In the genomic region with DNA sequence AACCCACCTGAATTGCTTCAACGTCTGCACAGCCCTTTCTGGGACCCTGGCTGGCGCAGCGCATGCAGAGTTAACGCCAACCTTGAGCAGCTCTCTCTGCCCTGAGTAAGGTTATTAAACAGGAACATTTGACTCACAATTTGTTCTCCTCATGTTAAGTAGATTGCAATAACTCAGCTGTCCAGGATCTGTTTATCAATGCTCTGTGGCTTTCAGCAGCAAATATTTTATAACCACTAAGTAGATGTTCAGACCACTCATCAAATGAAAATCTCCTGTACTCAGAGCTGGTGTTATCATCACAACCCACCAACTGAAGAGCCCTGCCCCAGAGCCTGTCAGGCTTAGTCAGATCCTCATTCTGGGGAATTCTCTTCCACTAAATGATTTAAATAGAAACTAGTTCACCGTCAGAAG, we compare ENCODE assay signal across 12 cellular contexts.
DNase-seq lines count a peak whose midpoint lies in the region; ATAC-seq and TF ChIP-seq lines count a peak whose summit lies in the region.
"Had no signal": no experiment of that assay in that cellular context is flagged by ENCODE, and none has a peak within 500 bp of the region (broad histone marks: within the 10 kb centered on the region; RNA-seq: fewer than 3 reads in every experiment).

No MANE protein-coding gene starts in this region.

- no peaks in the 10 kb centered on the region for H3K4me1 Mint-ChIP-seq in stimulated activated effector memory CD8-positive, alpha-beta T cell treated with anti-CD3 and anti-CD28 coated beads, Interleukin-12 subunit alpha, Interleukin-12 subunit beta, amount 100 ng/mL, for 72 hours

- CTCF ChIA-PET in SK-N-SH (lab: Yijun Ruan, JAX), result no interaction called here

- no peak overlapping the region for H3K4me3 Mint-ChIP-seq in stimulated activated effector memory CD8-positive, alpha-beta T cell treated with anti-CD3 and anti-CD28 coated beads, Interleukin-12 subunit alpha, Interleukin-12 subunit beta, amount 100 ng/mL, for 72 hours

- H3K27ac Mint-ChIP-seq in stimulated activated effector memory CD8-positive, alpha-beta T cell treated with anti-CD3 and anti-CD28 coated beads, Interleukin-12 subunit alpha, Interleukin-12 subunit beta, amount 100 ng/mL, for 72 hours, result no peak overlapping the region
- H3K27ac Mint-ChIP-seq: activated naive CD4-positive, alpha-beta T cell treated with anti-CD3 and anti-CD28 coated beads, Interleukin-2, amount 50 U/mL, for 72 hours had no signal

- POLR2A ChIA-PET in SK-N-SH (lab: Yijun Ruan, JAX), result no interaction called here

- H3K9me2 ChIP-seq in SK-N-SH, result no peaks in the 10 kb centered on the region

- H3K4me3 ChIP-seq in SK-N-SH (ENCODE audit: low read depth in 2 of 2, low read length in 1 of 2), result no peak overlapping the region
- no peak overlapping the region for H3K4me3 ChIP-seq in fibroblast of villous mesenchyme (ENCODE audit: low read depth, low read length)
- no peak overlapping the region for H3K4me3 ChIP-seq in uterus

- H3K9me3 Mint-ChIP-seq in stimulated activated effector memory CD8-positive, alpha-beta T cell treated with anti-CD3 and anti-CD28 coated beads, Interleukin-12 subunit alpha, Interleukin-12 subunit beta, amount 100 ng/mL, for 72 hours, result no peaks in the 10 kb centered on the region

- H3K4me1 ChIP-seq in SK-N-SH (ENCODE audit: control insufficient read depth in 1 of 2, insufficient read depth in 2 of 2, low read depth in 1 of 2, low read length in 1 of 2) (peaks cover 0 to 15% of the 10 kb centered on the region in 2 experiments; a peak in 2 of 4 replicates), uterus (no peaks in the 10 kb centered on the region)

- H3K27me3 ChIP-seq in SK-N-SH (ENCODE audit: insufficient read depth), result no peaks in the 10 kb centered on the region
- H3K27me3 ChIP-seq in uterus, result no peaks in the 10 kb centered on the region
- H3K27me3 ChIP-seq: neutrophil had no signal

- no peak for TF ChIP-seq RAD21 in SK-N-SH (IDR thresholded peaks at IDR 0.05; ENCODE audit: low read length)

- no peaks in the 10 kb centered on the region for H3K9me3 ChIP-seq in SK-N-SH
- H3K9me3 ChIP-seq in uterus, result no peaks in the 10 kb centered on the region
- H3K9me3 ChIP-seq: neutrophil had no signal

- H2AFZ ChIP-seq in SK-N-SH (ENCODE audit: low read depth), result no peak overlapping the region

- 53% methylated on average over 5 of the region's 5 CpGs for WGBS in SK-N-SH (ENCODE audit: low lambda C conversion rate)

- TF ChIP-seq EP300 in SK-N-SH (IDR thresholded peaks at IDR 0.05; ENCODE audit: borderline replicate concordance in 1 of 2, low read depth in 1 of 2, low read length in 1 of 2), result peak in 1 of 2 experiments; percentile 80; a peak in 2 of 4 replicates

- peak; percentile 28 to 38 for ATAC-seq in activated CD4-positive, CD25-positive, alpha-beta regulatory T cell treated with anti-CD3 and anti-CD28 coated beads, Interleukin-2, amount 50 U/mL, for 24 hours
- peak; percentile 34 for ATAC-seq in stimulated activated effector memory CD8-positive, alpha-beta T cell treated with anti-CD3 and anti-CD28 coated beads, Interleukin-12 subunit alpha, Interleukin-12 subunit beta, amount 100 ng/mL, for 72 hours
- ATAC-seq in HG02885 (IDR thresholded peaks at IDR 0.05; ENCODE audit: poor library complexity, unreplicated experiment), result no peak
- no peak for ATAC-seq in HG02973 (IDR thresholded peaks at IDR 0.05; ENCODE audit: unreplicated experiment)

- no peak overlapping the region for H3K9ac ChIP-seq in SK-N-SH

- no peak for TF ChIP-seq CTCF in SK-N-SH (IDR thresholded peaks at IDR 0.05)
- TF ChIP-seq CTCF in fibroblast of villous mesenchyme (IDR thresholded peaks at IDR 0.05; ENCODE audit: insufficient read depth, low read depth, low read length), result no peak
- no peak for TF ChIP-seq CTCF in uterus (IDR thresholded peaks at IDR 0.05)

- TF ChIP-seq POLR2A in uterus (IDR thresholded peaks at IDR 0.05), result no peak

- no peaks in the 10 kb centered on the region for H4K20me1 ChIP-seq in SK-N-SH (ENCODE audit: insufficient read depth)

- no peaks in the 10 kb centered on the region for H3K36me3 ChIP-seq in SK-N-SH (replicated peaks in 1 of 2; ENCODE audit: control insufficient read depth in 1 of 2, insufficient read depth in 2 of 2, low read length in 1 of 2)
- H3K36me3 ChIP-seq in uterus, result no peaks in the 10 kb centered on the region
- H3K36me3 ChIP-seq: neutrophil had no signal

- no peaks in the 10 kb centered on the region for H3K36me3 Mint-ChIP-seq in stimulated activated effector memory CD8-positive, alpha-beta T cell treated with anti-CD3 and anti-CD28 coated beads, Interleukin-12 subunit alpha, Interleukin-12 subunit beta, amount 100 ng/mL, for 72 hours
- H3K36me3 Mint-ChIP-seq: activated naive CD4-positive, alpha-beta T cell treated with anti-CD3 and anti-CD28 coated beads, Interleukin-2, amount 50 U/mL, for 72 hours had no signal

- H3K79me2 ChIP-seq in SK-N-SH (ENCODE audit: insufficient read depth), result no peaks in the 10 kb centered on the region

- intact Hi-C loops in uterus (cut with DNase I; ENCODE audit: low total_unique reads), result no loop called here

- DNase-seq in activated CD4-positive, CD25-positive, alpha-beta regulatory T cell (lab: John Stamatoyannopoulos, UW), result no peak
- DNase-seq in SK-N-SH, result no peak
- DNase-seq in fibroblast of villous mesenchyme (ENCODE audit: low read depth), result peak; percentile 94
- DNase-seq in stimulated activated effector memory CD8-positive, alpha-beta T cell treated with anti-CD3 and anti-CD28 coated beads, Interleukin-12 subunit alpha, Interleukin-12 subunit beta, amount 100 ng/mL, for 72 hours (ENCODE audit: low spot score in 2 of 2), result no peak
- DNase-seq in uterus, result no peak
- DNase-seq: glutamatergic neuron, NCI-H774 had no signal

- no peak overlapping the region; the same call in 1 of the 2 replicates for H3K4me2 ChIP-seq in SK-N-SH

- H3K27ac ChIP-seq in SK-N-SH (ENCODE audit: low read depth in 2 of 2, low read length in 1 of 2) (no peak overlapping the region; a peak in 1 of 4 replicates), uterus (peak overlapping the region in 1 of 2 donors; percentile 60)
- H3K27ac ChIP-seq: neutrophil had no signal

- H3F3A ChIP-seq in SK-N-SH (replicated peaks; ENCODE audit: insufficient read depth), result no peaks in the 10 kb centered on the region

TF ChIP-seq in SK-N-SH, 30 proteins besides CTCF, POLR2A, EP300 and RAD21 (continues in another document):
- TF ChIP-seq FOXJ3 (CRISPR knock-in tag; IDR thresholded peaks at IDR 0.05) (no peak), IRF3 (IDR thresholded peaks at IDR 0.05; ENCODE audit: low read depth, low read length) (no peak), NFIC (IDR thresholded peaks at IDR 0.05; ENCODE audit: borderline replicate concordance) (peak; percentile 67; the same call in 1 of the 2 replicates), GABPA (IDR thresholded peaks at IDR 0.05; ENCODE audit: low read depth) (no peak), EZH2phosphoT487 (IDR thresholded peaks at IDR 0.05; ENCODE audit: borderline replicate concordance, low read depth) (no peak), SIN3A (IDR thresholded peaks at IDR 0.05; ENCODE audit: borderline replicate concordance, low read depth, low read length) (0 out of 2 replicates have a peak, but pooled peaks have one; percentile 47), MAX (IDR thresholded peaks at IDR 0.05; ENCODE audit: low read depth) (no peak), FOXM1 (IDR thresholded peaks at IDR 0.05; ENCODE audit: low read depth) (peak; percentile 67), JUND (IDR thresholded peaks at IDR 0.05) (peak; percentile 76), TAF1 (IDR thresholded peaks at IDR 0.05; ENCODE audit: borderline replicate concordance, low read depth, low read length) (no peak), ZBTB33 (IDR thresholded peaks at IDR 0.05; ENCODE audit: borderline replicate concordance, low read depth) (peak; percentile 41; the same call in 1 of the 2 replicates), GATA2 (CRISPR knock-in tag; IDR thresholded peaks at IDR 0.05) (no peak), RFX5 (IDR thresholded peaks at IDR 0.05; ENCODE audit: low read length) (no peak)
- TF ChIP-seq, protein P1, sequence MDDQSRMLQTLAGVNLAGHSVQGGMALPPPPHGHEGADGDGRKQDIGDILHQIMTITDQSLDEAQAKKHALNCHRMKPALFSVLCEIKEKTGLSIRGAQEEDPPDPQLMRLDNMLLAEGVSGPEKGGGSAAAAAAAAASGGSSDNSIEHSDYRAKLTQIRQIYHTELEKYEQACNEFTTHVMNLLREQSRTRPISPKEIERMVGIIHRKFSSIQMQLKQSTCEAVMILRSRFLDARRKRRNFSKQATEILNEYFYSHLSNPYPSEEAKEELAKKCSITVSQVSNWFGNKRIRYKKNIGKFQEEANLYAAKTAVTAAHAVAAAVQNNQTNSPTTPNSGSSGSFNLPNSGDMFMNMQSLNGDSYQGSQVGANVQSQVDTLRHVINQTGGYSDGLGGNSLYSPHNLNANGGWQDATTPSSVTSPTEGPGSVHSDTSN (IDR thresholded peaks at IDR 0.05), result peak; percentile 92

Comparison
In these comparisons a context has a peak if more than half of its experiments do, and no peak if none do; other contexts are left out.
1. ATAC-seq: peak in activated CD4-positive, CD25-positive, alpha-beta regulatory T cell treated with anti-CD3 and anti-CD28 coated beads, Interleukin-2, amount 50 U/mL, for 24 hours (2 of 2) and stimulated activated effector memory CD8-positive, alpha-beta T cell treated with anti-CD3 and anti-CD28 coated beads, Interleukin-12 subunit alpha, Interleukin-12 subunit beta, amount 100 ng/mL, for 72 hours (single experiment); none in HG02885 (single experiment) and HG02973 (single experiment).